In genomic region chr5:54959673-54960418, GRCh38 we compare ENCODE assay signal across 8 cellular contexts. TPM values are rescaled to one million over a fixed set of nuclear protein-coding genes. Genes with fewer than 3 reads are reported as not detected.
DNase-seq lines count a peak whose midpoint lies in the region; ATAC-seq, FAIRE-seq and TF ChIP-seq lines count a peak whose summit lies in the region.

No MANE protein-coding gene starts in this region.

- TF ChIP-seq CTCF in HFF-Myc (IDR thresholded peaks at IDR 0.05; ENCODE audit: low read depth, low read length, missing control alignments): peak; percentile 43
- peak; percentile 40; the same call in 1 of the 2 replicates for TF ChIP-seq CTCF in WERI-Rb-1 (IDR thresholded peaks at IDR 0.05; ENCODE audit: low read depth, low read length)

- H3K36me3 ChIP-seq in WERI-Rb-1: no peaks in the 10 kb centered on the region

- ATAC-seq in GM19463 (IDR thresholded peaks at IDR 0.05; ENCODE audit: unreplicated experiment): no peak

- DNase-seq in DMS53 treated with DMSO at 0.1 percent for 48 hours (lab: John Stamatoyannopoulos, UW; ENCODE audit: unreplicated experiment) (peak; percentile 24), HFF-Myc (ENCODE audit: extremely low read depth, low read depth) (no peak), WERI-Rb-1 (peak; percentile 35), lung microvascular endothelial cell (ENCODE audit: low read depth in 2 of 2) (peak; percentile 24 to 63), RCC 7860 (ENCODE audit: low spot score) (no peak), NCI-H2081 treated with DMSO at 0.1 percent for 48 hours (lab: John Stamatoyannopoulos, UW) (no peak), LoVo (ENCODE audit: low spot score) (no peak)

- H3K9me3 ChIP-seq in WERI-Rb-1 (ENCODE audit: severe bottlenecking): no peaks in the 10 kb centered on the region

- H3K4me3 ChIP-seq in HFF-Myc (replicated peaks; ENCODE audit: low read depth, low read length): no peak overlapping the region
- no peak overlapping the region for H3K4me3 ChIP-seq in WERI-Rb-1 (ENCODE audit: low read depth, low read length)

- peaks cover 54% of the 10 kb centered on the region for H3K27me3 ChIP-seq in WERI-Rb-1 (ENCODE audit: insufficient read depth, low read depth, severe bottlenecking)

- no peak for FAIRE-seq in RCC 7860 (lab: Jason Lieb, UNC)

- no peak overlapping the region for H3K27ac ChIP-seq in WERI-Rb-1

RNA-seq across cellular contexts. Expression of gene ESM1, which starts 25.5 kb away (rescaled TPM):
- 141 and 157 TPM in 2 replicates for total RNA-seq in lung microvascular endothelial cell

Comparison
In these comparisons a context has a peak if more than half of its experiments do, and no peak if none do; other contexts are left out.
1. DNase-seq: peak in DMS53 treated with DMSO at 0.1 percent for 48 hours (single experiment), WERI-Rb-1 (single experiment) and lung microvascular endothelial cell (2 of 2); none in HFF-Myc (single experiment), RCC 7860 (single experiment), NCI-H2081 treated with DMSO at 0.1 percent for 48 hours (single experiment) and LoVo (single experiment).